ENCODE assay signal across 8 cellular contexts in genomic region chr5:88826959-88827585, GRCh38. TPM values are rescaled to one million over a fixed set of nuclear protein-coding genes. Genes with fewer than 3 reads are reported as not detected.
A peak's percentile ranks its signal among the peaks of the same experiment; 100 is the strongest.
DNase-seq lines count a peak whose midpoint lies in the region; ATAC-seq and TF ChIP-seq lines count a peak whose summit lies in the region.

No MANE protein-coding gene starts in this region.

- H3K4me1 Mint-ChIP-seq in mesothelial cell of epicardium: peaks cover 28% of the 10 kb centered on the region

- no peaks in the 10 kb centered on the region for H3K36me3 ChIP-seq in ACC112 (ENCODE audit: insufficient read depth, low read length)
- H3K36me3 ChIP-seq in neuronal stem cell (replicated peaks in 1 of 2; ENCODE audit: control insufficient read depth in 2 of 2, insufficient read depth in 2 of 2, low read length in 2 of 2): no peaks in the 10 kb centered on the region

- no peak for TF ChIP-seq CTCF in mesothelial cell of epicardium (IDR thresholded peaks at IDR 0.05; ENCODE audit: unreplicated experiment)

- H4K91ac ChIP-seq in neuronal stem cell (ENCODE audit: low read depth, low read length, poor library complexity): no peak overlapping the region

- no peak overlapping the region for H3K18ac ChIP-seq in neuronal stem cell (ENCODE audit: low read length)

- H3K4me2 ChIP-seq in neuronal stem cell (ENCODE audit: insufficient read depth, low read length, poor library complexity, severe bottlenecking): no peak overlapping the region

- H3K14ac ChIP-seq in neuronal stem cell (ENCODE audit: low read length): no peak overlapping the region

- H3K36me3 Mint-ChIP-seq in mesothelial cell of epicardium: no peaks in the 10 kb centered on the region

- no peaks in the 10 kb centered on the region for H3K9me3 Mint-ChIP-seq in mesothelial cell of epicardium

- H3K79me2 ChIP-seq in ACC112 (ENCODE audit: control insufficient read depth, insufficient read depth, low read length, unreplicated experiment): no peaks in the 10 kb centered on the region

- H3K27me3 ChIP-seq in ACC112 (ENCODE audit: insufficient read depth, low read length) (no peaks in the 10 kb centered on the region), neuronal stem cell (ENCODE audit: control insufficient read depth in 3 of 3, insufficient read depth in 3 of 3, low read depth in 1 of 3, low read length in 3 of 3) (no peaks in the 10 kb centered on the region)

- no peak overlapping the region for H3K9ac ChIP-seq in neuronal stem cell (ENCODE audit: low read depth, low read length, poor library complexity)

- no peak overlapping the region for H2BK12ac ChIP-seq in neuronal stem cell (ENCODE audit: low read length)

- ATAC-seq in GM19025 (IDR thresholded peaks at IDR 0.05; ENCODE audit: low read depth, unreplicated experiment): peak; percentile 64
- peak; percentile 64 for ATAC-seq in HG03095 (IDR thresholded peaks at IDR 0.05; ENCODE audit: unreplicated experiment)

- no peak overlapping the region for H3K4me3 Mint-ChIP-seq in mesothelial cell of epicardium

- H2BK5ac ChIP-seq in neuronal stem cell (ENCODE audit: low read length): no peak overlapping the region

- no peak overlapping the region for H2AK5ac ChIP-seq in neuronal stem cell (ENCODE audit: low read depth, low read length)

- DNase-seq in erythroblast (lab: John Stamatoyannopoulos, UW) (peak; percentile 13 to 17), neuronal stem cell (ENCODE audit: low spot score) (no peak), mesothelial cell of epicardium (ENCODE audit: low spot score in 2 of 2, unreplicated experiment in 2 of 2) (no peak), NCI-H2029 treated with DMSO at 0.1 percent for 48 hours (lab: John Stamatoyannopoulos, UW) (no peak)

- no peaks in the 10 kb centered on the region for H3K9me3 ChIP-seq in neuronal stem cell (replicated peaks in 1 of 2; ENCODE audit: control insufficient read depth in 2 of 2, insufficient read depth in 1 of 2, low read depth in 1 of 2, low read length in 2 of 2)

- no CpG with 5 or more reads among the region's 6 CpGs for WGBS in neuronal stem cell (ENCODE audit: extremely low coverage in 2 of 2, insufficient read length in 2 of 2, insufficient replicate concordance in 1 of 2), 2 donors

- H3K23ac ChIP-seq in neuronal stem cell (ENCODE audit: low read depth, low read length, poor library complexity): no peak overlapping the region

- H3K4me1 ChIP-seq in ACC112 (ENCODE audit: control insufficient read depth, insufficient read depth, low read length, unreplicated experiment): peaks cover 28% of the 10 kb centered on the region
- peaks cover 0 to 3% of the 10 kb centered on the region in 2 donors for H3K4me1 ChIP-seq in neuronal stem cell (ENCODE audit: control insufficient read depth in 2 of 2, insufficient read depth in 1 of 2, low read depth in 1 of 2, low read length in 2 of 2)

- H3K27ac ChIP-seq in ACC112 (ENCODE audit: low read depth, low read length): no peak overlapping the region
- H3K27ac ChIP-seq in neuronal stem cell (replicated peaks; ENCODE audit: low read length): no peak overlapping the region

- no peaks in the 10 kb centered on the region for H3K27me3 Mint-ChIP-seq in mesothelial cell of epicardium (ENCODE audit: low read depth)

- peak; percentile 47; the same call in 1 of the 2 replicates for TF ChIP-seq POLR2A in Raji (IDR thresholded peaks at IDR 0.05; ENCODE audit: insufficient read depth, low read depth, low read length)
- no peak for TF ChIP-seq POLR2A in erythroblast (IDR thresholded peaks at IDR 0.05; ENCODE audit: low read length)

- H3K27ac Mint-ChIP-seq in mesothelial cell of epicardium: no peak overlapping the region

- H2BK120ac ChIP-seq in neuronal stem cell (ENCODE audit: low read depth, low read length): no peak overlapping the region

- H2AFZ ChIP-seq in ACC112 (ENCODE audit: low read length, unreplicated experiment) (peak overlapping the region; percentile 41), neuronal stem cell (ENCODE audit: low read length) (peak overlapping the region; percentile 66)

- H4K8ac ChIP-seq in neuronal stem cell (ENCODE audit: low read depth, low read length): no peak overlapping the region

- no peak overlapping the region for H3K4me3 ChIP-seq in ACC112 (ENCODE audit: low read depth, low read length)
- no peak overlapping the region for H3K4me3 ChIP-seq in neuronal stem cell (ENCODE audit: low read length in 2 of 2)

- no peaks in the 10 kb centered on the region for H3K79me1 ChIP-seq in neuronal stem cell (ENCODE audit: low read depth, low read length)

- no peak overlapping the region for H3K4ac ChIP-seq in neuronal stem cell (ENCODE audit: low read length)

- no peak overlapping the region for H2BK15ac ChIP-seq in neuronal stem cell (ENCODE audit: low read length)

RNA-seq across cellular contexts. Expression of gene MEF2C, which starts 55.9 kb away (rescaled TPM):
- polyA plus RNA-seq in neuronal stem cell (2013, experiment 1 of 2): 1.5 TPM
- 1.1 TPM for polyA plus RNA-seq in neuronal stem cell (2013, experiment 2 of 2)
- total RNA-seq in mesothelial cell of epicardium: 8.4 to 9.6 TPM (median 9.1 TPM) in 3 replicates

Comparison
In these comparisons a context has a peak if more than half of its experiments do, and no peak if none do; other contexts are left out.
1. DNase-seq: peak in erythroblast (2 of 2); none in neuronal stem cell (single experiment), mesothelial cell of epicardium (0 of 2) and NCI-H2029 treated with DMSO at 0.1 percent for 48 hours (single experiment).